In the genomic region with DNA sequence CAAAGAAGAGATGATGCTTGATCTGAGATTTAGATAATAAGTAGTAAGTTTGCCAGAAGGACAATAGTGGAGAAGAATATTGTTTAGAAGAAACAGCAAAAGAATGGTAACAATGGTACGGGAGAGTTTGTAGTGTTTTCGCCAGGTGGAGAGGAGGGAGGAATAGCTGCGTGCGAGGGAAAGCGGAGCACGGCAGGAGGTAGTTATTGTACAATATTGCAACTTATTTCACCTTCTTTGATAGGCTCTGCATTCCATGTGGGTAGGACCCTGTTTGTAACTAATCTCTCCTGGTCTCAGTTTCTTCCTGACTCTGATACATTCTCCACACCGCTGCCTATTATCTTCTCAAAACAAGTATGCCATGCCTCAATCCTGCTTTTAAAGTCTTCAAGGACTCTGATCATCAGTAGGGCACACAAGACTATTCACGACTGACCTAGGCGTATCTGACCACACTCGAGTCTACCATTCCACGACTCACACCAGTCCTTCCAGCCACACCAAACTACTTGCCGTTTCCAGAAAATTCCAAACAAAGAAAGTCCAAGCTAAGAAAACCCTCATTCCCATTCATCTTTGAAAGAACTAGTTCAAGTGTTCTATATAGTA, we compare ENCODE assay signal across 8 cellular contexts. TPM values are rescaled to one million over a fixed set of nuclear protein-coding genes. Genes with fewer than 3 reads are reported as not detected.
DNase-seq lines count a peak whose midpoint lies in the region; ATAC-seq and TF ChIP-seq lines count a peak whose summit lies in the region.

No MANE protein-coding gene starts in this region.

- intact Hi-C loops in PC-9 (cut with micrococcal nuclease; ENCODE audit: unreplicated experiment) = loop anchor here (5.0 to 10.0 kb wide), 2 partner anchors 200 to 383 kb away; partner anchors contain the start of genes NUP43 and PCMT1
- intact Hi-C loops in esophagus squamous epithelium (cut with DNase I) = no loop called here

- H3F3A ChIP-seq in PC-9 (ENCODE audit: insufficient read depth, low read depth) = peaks cover 13% of the 10 kb centered on the region

- peak overlapping the region; percentile 99 for H3K27ac Mint-ChIP-seq in progenitor cell of endocrine pancreas

- WGBS in esophagus squamous epithelium, 2 donors = 20 to 22% methylated on average over 12 of the region's 12 CpGs

- H3K9me3 ChIP-seq in PC-9 (ENCODE audit: insufficient read depth, low read depth) (no peaks in the 10 kb centered on the region), esophagus squamous epithelium (no peaks in the 10 kb centered on the region)

- H3K79me2 ChIP-seq in PC-9 (ENCODE audit: low read depth) = peaks cover 48% of the 10 kb centered on the region

- H2AFZ ChIP-seq in PC-9 = peak overlapping the region; percentile 85; the same call in 1 of the 2 replicates

- H3K27me3 Mint-ChIP-seq in progenitor cell of endocrine pancreas = peaks cover 12% of the 10 kb centered on the region

- CTCF ChIA-PET in PC-9 (lab: Charles Lee) = no interaction called here

- H3K27ac ChIP-seq in PC-9 (peak overlapping the region; percentile 84; the same call in 1 of the 2 replicates), esophagus squamous epithelium (peak overlapping the region; percentile 87 to 97 (median 96))

- peaks cover 4% of the 10 kb centered on the region; the same call in 1 of the 2 replicates for H4K20me1 ChIP-seq in PC-9 (ENCODE audit: insufficient read depth)

- no peak for TF ChIP-seq POLR2A in esophagus squamous epithelium (IDR thresholded peaks at IDR 0.05)

- no peaks in the 10 kb centered on the region for H3K9me2 ChIP-seq in PC-9 (ENCODE audit: insufficient read depth)

- peaks cover 13% of the 10 kb centered on the region for H3K4me1 ChIP-seq in PC-9 (replicated peaks; ENCODE audit: insufficient read depth)
- peaks cover 2 to 45% (median 23%) of the 10 kb centered on the region in 3 donors for H3K4me1 ChIP-seq in esophagus squamous epithelium

- H3K4me3 Mint-ChIP-seq in progenitor cell of endocrine pancreas (ENCODE audit: low read depth) = peak overlapping the region; percentile 92

- H3K27me3 ChIP-seq in PC-9 (ENCODE audit: insufficient read depth, low read depth) = no peaks in the 10 kb centered on the region
- no peaks in the 10 kb centered on the region for H3K27me3 ChIP-seq in esophagus squamous epithelium

- POLR2A ChIA-PET in PC-9 (lab: Charles Lee; ENCODE audit: unreplicated experiment) = no interaction called here

- no peaks in the 10 kb centered on the region for H3K9me3 Mint-ChIP-seq in progenitor cell of endocrine pancreas (ENCODE audit: low read depth)

- peaks cover 18% of the 10 kb centered on the region for H3K4me1 Mint-ChIP-seq in progenitor cell of endocrine pancreas (ENCODE audit: low read depth)

- H3K36me3 Mint-ChIP-seq in progenitor cell of endocrine pancreas (ENCODE audit: insufficient read depth) = peaks cover 2% of the 10 kb centered on the region

- peak overlapping the region; percentile 90 for H3K4me2 ChIP-seq in PC-9

- no TSS peak for BruUV-seq in PC-9 (replicated peaks; lab: Mats Ljungman, UMichigan)

- no peak for TF ChIP-seq CTCF in PC-9 (conservative IDR thresholded peaks at IDR 0.05)
- peak in 1 of 6 experiments; percentile 4 for TF ChIP-seq CTCF in esophagus squamous epithelium (IDR thresholded peaks at IDR 0.05)
- no peak for TF ChIP-seq CTCF in progenitor cell of endocrine pancreas (IDR thresholded peaks at IDR 0.05; ENCODE audit: unreplicated experiment)

- H3K4me3 ChIP-seq in GM08714 (ENCODE audit: low read length) = peak overlapping the region; percentile 97
- H3K4me3 ChIP-seq in PC-9 = peak overlapping the region; percentile 76
- peak overlapping the region; percentile 57 to 96 (median 84) for H3K4me3 ChIP-seq in esophagus squamous epithelium

- ATAC-seq in HG02884 (IDR thresholded peaks at IDR 0.05; ENCODE audit: unreplicated experiment) (no peak), HG03460 (IDR thresholded peaks at IDR 0.05; ENCODE audit: unreplicated experiment) (no peak)

- DNase-seq in PC-9 (no peak), esophagus squamous epithelium (lab: John Stamatoyannopoulos, UW) (no peak), progenitor cell of endocrine pancreas (ENCODE audit: low spot score, unreplicated experiment) (no peak), DMS53 (lab: John Stamatoyannopoulos, UW) (no peak)
- DNase-seq in stimulated activated CD4-positive, alpha-beta T cell treated with anti-CD3 and anti-CD28 coated beads, Interleukin-4, amount 100 ng/mL, for 24 hours = no peak

- H3K36me3 ChIP-seq in PC-9 (ENCODE audit: low read depth) (peaks cover 4% of the 10 kb centered on the region), esophagus squamous epithelium (peaks cover 0 to 17% (median 7%) of the 10 kb centered on the region in 3 donors)

RNA-seq across cellular contexts. Expression of gene PPIL4, which starts 1.1 kb away (rescaled TPM):
- total RNA-seq in PC-9 (2021) = 9.6 and 13.5 TPM in 2 replicates
- total RNA-seq in esophagus squamous epithelium = 10 to 100 TPM in 3 of 4 donors, 1 to 10 TPM in 1; 9.4 to 25.2 (median 16.2) TPM
- total RNA-seq in progenitor cell of endocrine pancreas = 37.2 and 38.3 TPM in 2 replicates

RNA-seq across cellular contexts. Expression of gene GINM1, which starts 21.4 kb away (rescaled TPM):
- total RNA-seq in PC-9 (2021) = 14.5 and 14.7 TPM in 2 replicates
- total RNA-seq in esophagus squamous epithelium = 10 to 100 TPM; 16.8 to 43.5 (median 28.2) TPM
- 25.9 and 26.3 TPM in 2 replicates for total RNA-seq in progenitor cell of endocrine pancreas

RNA-seq across cellular contexts. Expression of gene ZC3H12D, which starts 59.9 kb away (rescaled TPM):
- total RNA-seq in PC-9 (2021) = 0.10 TPM in 1 of 2 replicates, not detected in the other
- total RNA-seq in esophagus squamous epithelium = 1 to 10 TPM in 1 of 4 donors, under 1 TPM in 3; 0.04 to 4.3 (median 0.87) TPM
- total RNA-seq in progenitor cell of endocrine pancreas = 0.48 and 0.71 TPM in 2 replicates
